In genomic region chr1:115685029-115685705, GRCh38 we compare ENCODE assay signal across 29 cellular contexts.
"Had no signal": no experiment of that assay in that cellular context is flagged by ENCODE, and none has a peak within 500 bp of the region (broad histone marks: within the 10 kb centered on the region; RNA-seq: fewer than 3 reads in every experiment).

No MANE protein-coding gene starts in this region.

- ATAC-seq: gastrocnemius medialis, mucosa of descending colon, right lobe of liver had no signal

- H3K4me3 Mint-ChIP-seq: activated B cell treated with CpG ODN at 0.5 μM for 24 hours; activated T-helper 1 cell treated with anti-CD3 and anti-CD28 coated beads, Interleukin-12 subunit alpha, Interleukin-12 subunit beta, Interleukin-2, Interleukin-4 antibody, amounts not matched to agents 30 ng/mL and 10 ng/mL and 1 ng/mL, durations not matched to agents 14 hours and 24 hours and 36 hours; nephron; T-helper 2 cell treated with Interferon-gamma antibody and Interleukin-4, amounts not matched to agents 5 μg/mL and 100 μg/mL, for 36 hours had no signal

- H3K4me3 ChIP-seq: coronary artery, dorsolateral prefrontal cortex, gastrocnemius medialis, left ventricle myocardium inferior, lung, mucosa of descending colon, right lobe of liver, thoracic aorta, uterus had no signal

- H3K4me1 ChIP-seq: right lobe of liver, uterus had no signal

- H3K27ac Mint-ChIP-seq: activated B cell treated with CpG ODN at 0.5 μM for 24 hours; activated T-helper 1 cell treated with anti-CD3 and anti-CD28 coated beads, Interleukin-12 subunit alpha, Interleukin-12 subunit beta, Interleukin-2, Interleukin-4 antibody, amounts not matched to agents 30 ng/mL and 10 ng/mL and 1 ng/mL, durations not matched to agents 14 hours and 24 hours and 36 hours; nephron; progenitor cell of endocrine pancreas; T-helper 2 cell treated with Interferon-gamma antibody and Interleukin-4, amounts not matched to agents 5 μg/mL and 100 μg/mL, for 36 hours had no signal

- H3K36me3 ChIP-seq: gastrocnemius medialis, neutrophil, uterus had no signal

- H3K9me3 ChIP-seq: gastrocnemius medialis, left ventricle myocardium inferior, mucosa of descending colon, neutrophil, right lobe of liver, thoracic aorta, uterus had no signal

- H3K9me3 Mint-ChIP-seq: activated B cell treated with CpG ODN at 0.5 μM for 24 hours; activated T-helper 1 cell treated with anti-CD3 and anti-CD28 coated beads, Interleukin-12 subunit alpha, Interleukin-12 subunit beta, Interleukin-2, Interleukin-4 antibody, amounts not matched to agents 30 ng/mL and 10 ng/mL and 1 ng/mL, durations not matched to agents 14 hours and 24 hours and 36 hours; nephron; T-helper 2 cell treated with Interferon-gamma antibody and Interleukin-4, amounts not matched to agents 5 μg/mL and 100 μg/mL, for 36 hours had no signal

- H3K27ac ChIP-seq: brain microvascular endothelial cell, coronary artery, dorsolateral prefrontal cortex, gastrocnemius medialis, left ventricle myocardium inferior, neutrophil, right lobe of liver, thoracic aorta, uterus had no signal

- FAIRE-seq: astrocyte, TTC549 had no signal

- DNase-seq: activated B cell treated with CpG ODN at 0.5 μM for 24 hours; activated CD4-positive, alpha-beta T cell treated with anti-CD3 and anti-CD28 coated beads, Interleukin-2, amount 50 U/mL, for 4 hours; activated effector memory CD4-positive, alpha-beta T cell treated with anti-CD3 and anti-CD28 coated beads, Interleukin-2, amount 50 U/mL, for 16 hours; activated naive CD4-positive, alpha-beta T cell treated with anti-CD3 and anti-CD28 coated beads, Interleukin-2, amount 50 U/mL, for 16 hours; activated T-cell treated with anti-CD3 and anti-CD28 coated beads for 4 hours; amniotic stem cell; brain microvascular endothelial cell; dorsolateral prefrontal cortex; effector memory CD4-positive, alpha-beta T cell; gastrocnemius medialis; glutamatergic neuron; islet precursor cell; left ventricle myocardium inferior; mucosa of descending colon; right lobe of liver; stimulated activated CD4-positive, alpha-beta T cell treated with anti-CD3 and anti-CD28 coated beads, Interleukin-2, amount 100 ng/mL, for 48 hours; stimulated activated naive CD4-positive, alpha-beta T cell treated with Interleukin-2 at 50 U/mL for 16 hours; trophoblast cell; uterus had no signal

- H3K4me1 Mint-ChIP-seq: activated B cell treated with CpG ODN at 0.5 μM for 24 hours had no signal

- H3K27me3 ChIP-seq: brain microvascular endothelial cell, dorsolateral prefrontal cortex, gastrocnemius medialis, neutrophil, right lobe of liver, uterus had no signal

- H3K27me3 Mint-ChIP-seq: activated B cell treated with CpG ODN at 0.5 μM for 24 hours, progenitor cell of endocrine pancreas had no signal
